Comparison of ENCODE assay signal across 8 cellular contexts in the genomic region with DNA sequence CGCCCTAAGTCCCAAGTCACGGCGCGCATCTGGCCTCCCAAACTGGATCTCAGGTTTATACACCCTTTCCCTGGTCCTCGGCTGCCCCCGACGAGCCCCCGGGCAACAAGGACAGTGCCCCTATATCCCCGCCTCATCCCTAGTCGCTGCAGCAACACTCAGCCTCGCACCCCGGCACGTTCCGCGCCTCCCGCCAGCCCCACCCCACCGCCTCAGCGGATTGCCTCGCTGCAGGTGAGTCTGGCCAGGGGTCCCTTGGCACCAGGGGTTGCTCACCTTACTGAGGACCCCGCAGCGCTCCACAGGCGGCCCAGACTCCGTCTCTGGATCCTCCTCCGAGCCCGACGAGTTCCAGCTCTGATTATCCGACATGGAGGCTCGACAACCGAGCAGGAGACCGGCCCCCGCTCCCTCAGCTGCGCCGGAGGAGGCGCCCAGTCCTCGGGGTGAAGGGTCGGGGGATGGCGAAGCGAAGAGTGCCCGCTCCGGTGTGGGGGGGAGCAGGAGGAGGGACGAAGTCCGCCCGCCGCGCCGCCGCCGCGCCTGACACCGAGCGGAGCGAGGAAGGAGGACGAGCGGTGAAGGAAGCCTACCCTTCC.
A peak's percentile ranks its signal among the peaks of the same experiment; 100 is the strongest.
DNase-seq lines count a peak whose midpoint lies in the region; ATAC-seq, FAIRE-seq and TF ChIP-seq lines count a peak whose summit lies in the region.

No MANE protein-coding gene starts in this region.

- no peak for TF ChIP-seq CTCF in DOHH2 (IDR thresholded peaks at IDR 0.05; ENCODE audit: low read depth, low read length, poor library complexity, severe bottlenecking)
- TF ChIP-seq CTCF in KMS-11 (conservative IDR thresholded peaks at IDR 0.05; ENCODE audit: low read depth, low read length): no peak

- H3K4me2 ChIP-seq in DOHH2 (ENCODE audit: low read length) (peak overlapping the region; percentile 77), KMS-11 (peak overlapping the region; percentile 91)

- H3K9me3 ChIP-seq in DOHH2 (ENCODE audit: control insufficient read depth, insufficient read depth, low read length): no peaks in the 10 kb centered on the region
- no peaks in the 10 kb centered on the region for H3K9me3 ChIP-seq in muscle layer of duodenum (ENCODE audit: control insufficient read depth in 1 of 2, low read length in 2 of 2)

- H3K9ac ChIP-seq in KMS-11: peak overlapping the region; percentile 57

- peak; percentile 30 for ATAC-seq in GM21737 (IDR thresholded peaks at IDR 0.05; ENCODE audit: unreplicated experiment)
- ATAC-seq in stimulated activated naive CD8-positive, alpha-beta T cell treated with anti-CD3 and anti-CD28 coated beads, Interleukin-15, Interleukin-2, amounts not matched to agents 100 U/mL and 50 U/mL, for 24 hours: peak; percentile 14

- no peak for FAIRE-seq in RCC 7860 (lab: Jason Lieb, UNC)

- TF ChIP-seq POLR2A in erythroblast (IDR thresholded peaks at IDR 0.05; ENCODE audit: low read length): no peak

- no peaks in the 10 kb centered on the region for H3K9me2 ChIP-seq in DOHH2 (replicated peaks; ENCODE audit: control insufficient read depth, low read length)

- peak; percentile 48 for DNase-seq in activated CD8-positive, alpha-beta memory T cell treated with anti-CD3 and anti-CD28 coated beads, Interleukin-2, amount 50 U/mL, for 4 hours
- DNase-seq in erythroblast (lab: John Stamatoyannopoulos, UW): peak; percentile 52 to 64
- peak; percentile 51 for DNase-seq in stimulated activated naive CD8-positive, alpha-beta T cell treated with anti-CD3 and anti-CD28 coated beads, Interleukin-15, Interleukin-2, amounts not matched to agents 100 U/mL and 50 U/mL, for 24 hours
- DNase-seq in RCC 7860 (ENCODE audit: low spot score): no peak

- H3K27me3 ChIP-seq in DOHH2 (ENCODE audit: control insufficient read depth, low read length) (no peaks in the 10 kb centered on the region), KMS-11 (ENCODE audit: insufficient read depth, low read depth) (no peaks in the 10 kb centered on the region), muscle layer of duodenum (ENCODE audit: low read depth, low read length) (no peaks in the 10 kb centered on the region)

- H3K27ac ChIP-seq in DOHH2 (ENCODE audit: low read depth, low read length) (peak overlapping the region; percentile 46), KMS-11 (peak overlapping the region; percentile 38), muscle layer of duodenum (ENCODE audit: low read length) (peak overlapping the region; percentile 84)

- H3F3A ChIP-seq in DOHH2 (ENCODE audit: control insufficient read depth, insufficient read depth): peaks cover 28% of the 10 kb centered on the region

- peaks cover 8% of the 10 kb centered on the region for H3K36me3 ChIP-seq in DOHH2 (ENCODE audit: control insufficient read depth, low read length)
- no peaks in the 10 kb centered on the region for H3K36me3 ChIP-seq in KMS-11 (ENCODE audit: insufficient read depth)
- no peaks in the 10 kb centered on the region for H3K36me3 ChIP-seq in muscle layer of duodenum (ENCODE audit: control insufficient read depth in 1 of 2, insufficient read depth in 2 of 2, low read length in 2 of 2)

- H3K4me1 ChIP-seq in DOHH2 (ENCODE audit: control insufficient read depth, low read length): peaks cover 45% of the 10 kb centered on the region
- H3K4me1 ChIP-seq in KMS-11 (ENCODE audit: low read depth, poor library complexity, severe bottlenecking): peaks cover 36% of the 10 kb centered on the region
- H3K4me1 ChIP-seq in muscle layer of duodenum (ENCODE audit: control insufficient read depth in 1 of 2, insufficient read depth in 2 of 2, low read length in 2 of 2): peaks cover 9 to 26% of the 10 kb centered on the region in 2 donors

- peak overlapping the region; percentile 76 for H2AFZ ChIP-seq in KMS-11 (ENCODE audit: low read depth)

- H4K20me1 ChIP-seq in DOHH2 (ENCODE audit: control insufficient read depth, insufficient read depth, low read depth, low read length): 0 out of 2 replicates have a peak, but pooled peaks cover 4% of the 10 kb centered on the region
- 0 out of 2 replicates have a peak, but pooled peaks cover 13% of the 10 kb centered on the region for H4K20me1 ChIP-seq in KMS-11 (ENCODE audit: insufficient read depth)

- H3K4me3 ChIP-seq in DOHH2 (ENCODE audit: low read length) (peak overlapping the region; percentile 78), KMS-11 (IDR thresholded peaks at IDR 0.05; ENCODE audit: insufficient read depth, low read depth, low read length) (peak overlapping the region; percentile 56), muscle layer of duodenum (ENCODE audit: low read depth in 1 of 2, low read length in 2 of 2) (peak overlapping the region; percentile 88 to 94)

- H3K79me2 ChIP-seq in DOHH2 (ENCODE audit: control insufficient read depth, low read length): peaks cover 90% of the 10 kb centered on the region
- peaks cover 79% of the 10 kb centered on the region for H3K79me2 ChIP-seq in KMS-11 (ENCODE audit: insufficient read depth, low read depth)
